ENCODE assay signal across 21 cellular contexts in genomic region chr2:108926561-108927380, GRCh38.
DNase-seq lines count a peak whose midpoint lies in the region; ATAC-seq and TF ChIP-seq lines count a peak whose summit lies in the region.
"Had no signal": no experiment of that assay in that cellular context is flagged by ENCODE, and none has a peak within 500 bp of the region (broad histone marks: within the 10 kb centered on the region; RNA-seq: fewer than 3 reads in every experiment).

No MANE protein-coding gene starts in this region.

- TF ChIP-seq CTCF in GM23338 (conservative IDR thresholded peaks at IDR 0.05; ENCODE audit: low read depth in 2 of 2) (no peak), endodermal cell (conservative IDR thresholded peaks at IDR 0.05) (no peak), nephron progenitor cell (IDR thresholded peaks at IDR 0.05) (no peak), esophagus muscularis mucosa (IDR thresholded peaks at IDR 0.05) (no peak)

- no peak for TF ChIP-seq EP300 in esophagus muscularis mucosa (IDR thresholded peaks at IDR 0.05)

- H3K27me3 Mint-ChIP-seq in GM23338 (ENCODE audit: insufficient read depth, low read depth, poor library complexity) (peaks cover 4% of the 10 kb centered on the region), endodermal cell (ENCODE audit: insufficient read depth) (peaks cover 3% of the 10 kb centered on the region), nephron progenitor cell (ENCODE audit: low read depth, poor library complexity) (peaks cover 7% of the 10 kb centered on the region)
- H3K27me3 Mint-ChIP-seq: CD4-positive, CD25-positive, alpha-beta regulatory T cell had no signal

- no peak overlapping the region for H3K27ac Mint-ChIP-seq in GM23338
- H3K27ac Mint-ChIP-seq in endodermal cell = no peak overlapping the region
- peak overlapping the region; percentile 86 for H3K27ac Mint-ChIP-seq in nephron progenitor cell
- H3K27ac Mint-ChIP-seq: H9 had no signal

- no peaks in the 10 kb centered on the region for H3K9me3 ChIP-seq in BLaER1 treated with 17β-estradiol and CSF1 and Interleukin-3, amounts not matched to agents 10 nM and 100 nM (replicated peaks in 1 of 11)
- H3K9me3 ChIP-seq in endodermal cell (ENCODE audit: control insufficient read depth, low read length) (no peaks in the 10 kb centered on the region), esophagus muscularis mucosa (no peaks in the 10 kb centered on the region)
- H3K9me3 ChIP-seq: Caco-2, SK-N-SH had no signal

- H3K9me3 Mint-ChIP-seq in GM23338 (no peaks in the 10 kb centered on the region), endodermal cell (no peaks in the 10 kb centered on the region), nephron progenitor cell (no peaks in the 10 kb centered on the region)
- H3K9me3 Mint-ChIP-seq: CD4-positive, CD25-positive, alpha-beta regulatory T cell; H9 had no signal

- H3K9ac ChIP-seq in BLaER1 treated with 17β-estradiol and CSF1 and Interleukin-3, amounts not matched to agents 10 nM and 100 nM = no peak overlapping the region
- no peak overlapping the region for H3K9ac ChIP-seq in endodermal cell (ENCODE audit: extremely low read depth, low read length, poor library complexity, severe bottlenecking)
- H3K9ac ChIP-seq: SK-N-SH had no signal

- peaks cover 0 to 30% (median 8%) of the 10 kb centered on the region in 10 experiments; a peak in 12 of 20 replicates for H3K4me1 ChIP-seq in BLaER1 treated with 17β-estradiol and CSF1 and Interleukin-3, amounts not matched to agents 10 nM and 100 nM
- H3K4me1 ChIP-seq in GM23338 (ENCODE audit: insufficient read depth) = no peaks in the 10 kb centered on the region
- no peaks in the 10 kb centered on the region for H3K4me1 ChIP-seq in endodermal cell (ENCODE audit: control insufficient read depth, insufficient read depth, low read length)
- peaks cover 0 to 31% (median 23%) of the 10 kb centered on the region in 4 donors for H3K4me1 ChIP-seq in esophagus muscularis mucosa
- H3K4me1 ChIP-seq: Caco-2 had no signal

- peaks cover 6% of the 10 kb centered on the region; the same call in 2 of the 3 replicates for H3K4me1 Mint-ChIP-seq in GM23338
- H3K4me1 Mint-ChIP-seq in endodermal cell = no peaks in the 10 kb centered on the region
- peaks cover 85% of the 10 kb centered on the region for H3K4me1 Mint-ChIP-seq in nephron progenitor cell

- H3K79me2 ChIP-seq in GM23338 (replicated peaks; ENCODE audit: insufficient read depth) = no peaks in the 10 kb centered on the region

- no peak overlapping the region for H3K4me3 ChIP-seq in BLaER1 treated with 17β-estradiol and CSF1 and Interleukin-3, amounts not matched to agents 10 nM and 100 nM
- no peak overlapping the region for H3K4me3 ChIP-seq in GM23338
- H3K4me3 ChIP-seq in endodermal cell (ENCODE audit: low read length) = no peak overlapping the region
- H3K4me3 ChIP-seq in esophagus muscularis mucosa = no peak overlapping the region

- H3K9me2 ChIP-seq in GM23338 (ENCODE audit: insufficient read depth) = no peaks in the 10 kb centered on the region
- H3K9me2 ChIP-seq: SK-N-SH had no signal

- TF ChIP-seq POLR2A in esophagus muscularis mucosa (IDR thresholded peaks at IDR 0.05; ENCODE audit: low read depth) = no peak

- no peak overlapping the region for H3K27ac ChIP-seq in BLaER1 treated with 17β-estradiol and CSF1 and Interleukin-3, amounts not matched to agents 10 nM and 100 nM
- H3K27ac ChIP-seq in GM23338 (ENCODE audit: low read depth) (no peak overlapping the region), endodermal cell (ENCODE audit: low read depth, low read length) (no peak overlapping the region), esophagus muscularis mucosa (replicated peaks in 1 of 4) (no peak overlapping the region)

- intact Hi-C loops in esophagus muscularis mucosa (cut with DNase I) = loop anchor here (10.0 kb wide), 1 partner anchor 588 kb away; no protein-coding TSS in a partner anchor

- 84 to 91% methylated on average over 14 to 20 of the region's 20 CpGs for WGBS in endodermal cell (ENCODE audit: insufficient coverage in 1 of 2, insufficient read length in 1 of 2), 2 experiments
- WGBS in esophagus muscularis mucosa = 88% methylated on average over 16 of the region's 20 CpGs

- no peaks in the 10 kb centered on the region for H3K27me3 ChIP-seq in BLaER1 treated with 17β-estradiol and CSF1 and Interleukin-3, amounts not matched to agents 10 nM and 100 nM
- H3K27me3 ChIP-seq in GM23338 (ENCODE audit: insufficient read depth) (no peaks in the 10 kb centered on the region), endodermal cell (ENCODE audit: control insufficient read depth, insufficient read depth, low read length, poor library complexity, severe bottlenecking) (no peaks in the 10 kb centered on the region), esophagus muscularis mucosa (no peaks in the 10 kb centered on the region)

- H3K36me3 ChIP-seq in BLaER1 treated with 17β-estradiol and CSF1 and Interleukin-3, amounts not matched to agents 10 nM and 100 nM = no peaks in the 10 kb centered on the region
- H3K36me3 ChIP-seq in GM23338 (ENCODE audit: insufficient read depth) (no peaks in the 10 kb centered on the region), endodermal cell (ENCODE audit: control insufficient read depth, insufficient read depth, low read length) (no peaks in the 10 kb centered on the region), esophagus muscularis mucosa (no peaks in the 10 kb centered on the region)

- no peaks in the 10 kb centered on the region for H4K20me1 ChIP-seq in BLaER1 treated with 17β-estradiol and CSF1 and Interleukin-3, amounts not matched to agents 10 nM and 100 nM
- no peaks in the 10 kb centered on the region for H4K20me1 ChIP-seq in GM23338 (replicated peaks; ENCODE audit: insufficient read depth)

- H3K36me3 Mint-ChIP-seq in GM23338 (ENCODE audit: low read depth) (no peaks in the 10 kb centered on the region), endodermal cell (ENCODE audit: low read depth) (no peaks in the 10 kb centered on the region), nephron progenitor cell (ENCODE audit: low read depth) (no peaks in the 10 kb centered on the region)

- H3K4me2 ChIP-seq in BLaER1 treated with 17β-estradiol and CSF1 and Interleukin-3, amounts not matched to agents 10 nM and 100 nM = peak overlapping the region in 6 of 11 experiments; percentile 11 to 47 (median 29); a peak in 10 of 22 replicates
- no peak overlapping the region for H3K4me2 ChIP-seq in GM23338
- H3K4me2 ChIP-seq: SK-N-SH had no signal

- DNase-seq in GM23338 (ENCODE audit: low spot score) (no peak), endodermal cell (peak; percentile 67), nephron progenitor cell (no peak), esophagus muscularis mucosa (ENCODE audit: extremely low spot score) (no peak), midbrain (lab: John Stamatoyannopoulos, UW) (no peak), 8988T (no peak)
- no peak for DNase-seq in stimulated activated CD4-positive, alpha-beta T cell treated with anti-CD3 and anti-CD28 coated beads, Interleukin-2, amount 100 ng/mL, for 24 hours
- DNase-seq: ACHN; AML-193; CD4-positive, CD25-positive, alpha-beta regulatory T cell; H9; NCI-H1048; NCI-H1436; NCI-H1930; NCI-H510A treated with DMSO at 0.1 percent for 48 hours; NCI-H774; OCI-M1; SHP77 treated with DMSO at 0.1 percent for 48 hours; SK-N-SH had no signal

- no peak for ATAC-seq in GM23338

- no peaks in the 10 kb centered on the region for H3F3A ChIP-seq in GM23338 (replicated peaks; ENCODE audit: low read depth)

- H3K4me3 Mint-ChIP-seq in GM23338 = no peak overlapping the region
- H3K4me3 Mint-ChIP-seq in endodermal cell = no peak overlapping the region
- H3K4me3 Mint-ChIP-seq in nephron progenitor cell = no peak overlapping the region
- H3K4me3 Mint-ChIP-seq: CD4-positive, CD25-positive, alpha-beta regulatory T cell; H9 had no signal

- 0 out of 2 replicates have a peak overlapping the region, but pooled peaks have one; percentile 7 for H2AFZ ChIP-seq in GM23338

TF ChIP-seq in GM23338, 12 proteins besides CTCF, POLR2A, EP300 and RAD21:
- no peak for TF ChIP-seq ZNF114 (CRISPR knock-in tag; IDR thresholded peaks at IDR 0.05)
- no peak for TF ChIP-seq POLR2AphosphoS5 (IDR thresholded peaks at IDR 0.05; ENCODE audit: low read depth)
- no peak for TF ChIP-seq NANOG (IDR thresholded peaks at IDR 0.05; ENCODE audit: borderline replicate concordance)
- TF ChIP-seq EZH2phosphoT487 (IDR thresholded peaks at IDR 0.05; ENCODE audit: unreplicated experiment) = no peak
